ENCODE assay signal across 19 cellular contexts in genomic region chr5:55426455-55426854, GRCh38.
"Had no signal": no experiment of that assay in that cellular context is flagged by ENCODE, and none has a peak within 500 bp of the region (broad histone marks: within the 10 kb centered on the region; RNA-seq: fewer than 3 reads in every experiment).

No MANE protein-coding gene starts in this region.

- H2AFZ ChIP-seq: neural progenitor cell had no signal

- H3K4me3 Mint-ChIP-seq: activated B cell treated with CpG ODN at 0.5 μM for 24 hours; activated CD8-positive, alpha-beta memory T cell treated with anti-CD3 and anti-CD28 coated beads, Interleukin-2, amount 10 ng/mL, durations not matched to agents 7 days and 5 days; activated CD8-positive, alpha-beta T cell treated with anti-CD3 and anti-CD28 coated beads, Interleukin-2, amount 10 ng/mL, durations not matched to agents 7 days and 5 days; activated naive CD4-positive, alpha-beta T cell treated with anti-CD3 and anti-CD28 coated beads, Interleukin-2, amount 50 U/mL, for 24 hours; activated naive CD8-positive, alpha-beta T cell treated with anti-CD3 and anti-CD28 coated beads, Interleukin-2, amount 50 U/mL, for 24 hours; naive thymus-derived CD4-positive, alpha-beta T cell; neural progenitor cell; stimulated activated effector memory CD8-positive, alpha-beta T cell treated with anti-CD3 and anti-CD28 coated beads, Interleukin-12 subunit alpha, Interleukin-12 subunit beta, amount 100 ng/mL, for 72 hours; stimulated activated naive CD8-positive, alpha-beta T cell treated with anti-CD3 and anti-CD28 coated beads, Interleukin-15, Interleukin-2, amounts not matched to agents 100 ng/mL and 50 ng/mL, for 24 hours had no signal

- H3K4me3 ChIP-seq: left lung, neural progenitor cell, right lobe of liver, skin epidermis, upper lobe of left lung, vagina had no signal

- H3K4me1 ChIP-seq: neural progenitor cell, vagina had no signal

- H3K4me2 ChIP-seq: neural progenitor cell had no signal

- H3K9me3 ChIP-seq: right lobe of liver, upper lobe of left lung, vagina had no signal

- H3K27ac Mint-ChIP-seq: activated B cell treated with CpG ODN at 0.5 μM for 24 hours; activated CD8-positive, alpha-beta memory T cell treated with anti-CD3 and anti-CD28 coated beads, Interleukin-2, amount 10 ng/mL, durations not matched to agents 7 days and 5 days; activated CD8-positive, alpha-beta T cell treated with anti-CD3 and anti-CD28 coated beads, Interleukin-2, amount 10 ng/mL, durations not matched to agents 7 days and 5 days; activated naive CD4-positive, alpha-beta T cell treated with anti-CD3 and anti-CD28 coated beads, Interleukin-2, amount 50 U/mL, for 24 hours; activated naive CD8-positive, alpha-beta T cell treated with anti-CD3 and anti-CD28 coated beads, Interleukin-2, amount 50 U/mL, for 24 hours; neural progenitor cell; stimulated activated effector memory CD8-positive, alpha-beta T cell treated with anti-CD3 and anti-CD28 coated beads, Interleukin-12 subunit alpha, Interleukin-12 subunit beta, amount 100 ng/mL, for 72 hours; stimulated activated naive CD8-positive, alpha-beta T cell treated with anti-CD3 and anti-CD28 coated beads, Interleukin-15, Interleukin-2, amounts not matched to agents 100 ng/mL and 50 ng/mL, for 24 hours had no signal

- DNase-seq: activated B cell treated with CpG ODN at 0.5 μM for 24 hours; activated CD8-positive, alpha-beta memory T cell treated with anti-CD3 and anti-CD28 coated beads, Interleukin-2, amount 10 ng/mL, durations not matched to agents 7 days and 5 days; activated CD8-positive, alpha-beta T cell treated with anti-CD3 and anti-CD28 coated beads, Interleukin-2, amount 10 ng/mL, durations not matched to agents 7 days and 5 days; activated naive CD8-positive, alpha-beta T cell treated with anti-CD3 and anti-CD28 coated beads, Interleukin-2, amount 50 U/mL, for 24 hours; activated T-cell treated with anti-CD3 and anti-CD28 coated beads, Interleukin-2, amount 50 U/mL, for 48 hours; cortex of kidney; kidney glomerular epithelial cell; left lung; naive thymus-derived CD4-positive, alpha-beta T cell; occipital lobe; stimulated activated CD4-positive, alpha-beta T cell treated with anti-CD3 and anti-CD28 coated beads, Interleukin-4, amount 100 ng/mL, for 24 hours; upper lobe of left lung had no signal

- H3K27me3 Mint-ChIP-seq: activated B cell treated with CpG ODN at 0.5 μM for 24 hours; activated CD8-positive, alpha-beta memory T cell treated with anti-CD3 and anti-CD28 coated beads, Interleukin-2, amount 10 ng/mL, durations not matched to agents 7 days and 5 days; activated naive CD4-positive, alpha-beta T cell treated with anti-CD3 and anti-CD28 coated beads, Interleukin-2, amount 50 U/mL, for 24 hours; activated naive CD8-positive, alpha-beta T cell treated with anti-CD3 and anti-CD28 coated beads, Interleukin-2, amount 50 U/mL, for 24 hours; naive thymus-derived CD4-positive, alpha-beta T cell; stimulated activated naive CD8-positive, alpha-beta T cell treated with anti-CD3 and anti-CD28 coated beads, Interleukin-15, Interleukin-2, amounts not matched to agents 100 ng/mL and 50 ng/mL, for 24 hours had no signal

- H3K4me1 Mint-ChIP-seq: activated B cell treated with CpG ODN at 0.5 μM for 24 hours, neural progenitor cell had no signal

- ATAC-seq: activated CD8-positive, alpha-beta memory T cell treated with anti-CD3 and anti-CD28 coated beads, Interleukin-2, amount 10 ng/mL, durations not matched to agents 7 days and 5 days; activated CD8-positive, alpha-beta T cell treated with anti-CD3 and anti-CD28 coated beads, Interleukin-2, amount 10 ng/mL, durations not matched to agents 7 days and 5 days; activated naive CD8-positive, alpha-beta T cell treated with anti-CD3 and anti-CD28 coated beads, Interleukin-2, amount 50 U/mL, for 24 hours; naive thymus-derived CD4-positive, alpha-beta T cell; stimulated activated effector memory CD8-positive, alpha-beta T cell treated with anti-CD3 and anti-CD28 coated beads, Interleukin-12 subunit alpha, Interleukin-12 subunit beta, amount 100 ng/mL, for 72 hours had no signal

- H3K9ac ChIP-seq: neural progenitor cell had no signal

- H3K27ac ChIP-seq: left lung, neural progenitor cell, skin epidermis, upper lobe of left lung, vagina had no signal

- H3K27me3 ChIP-seq: left lung, neural progenitor cell, right lobe of liver, upper lobe of left lung, vagina had no signal
